ENCODE assay signal across 1 cellular context in genomic region chr7:19368540-19368939, GRCh38.
TF ChIP-seq lines count a peak whose summit lies in the region.

No MANE protein-coding gene starts in this region.

TF ChIP-seq in H1, 55 proteins besides CTCF, POLR2A, EP300 and RAD21:
- TF ChIP-seq SP1 (IDR thresholded peaks at IDR 0.05; ENCODE audit: low read depth, low read length) (no peak), SIN3A (conservative IDR thresholded peaks at IDR 0.05 in 1 of 2, IDR thresholded peaks at IDR 0.05 in 1 of 2; ENCODE audit: low read depth in 1 of 2, low read length in 2 of 2) (peak; percentile 80 to 81; a peak in 3 of 4 replicates), SAP30 (IDR thresholded peaks at IDR 0.05; ENCODE audit: insufficient read depth, insufficient replicate concordance, low read length) (peak; percentile 69)
